In genomic region chr22:24805790-24806662, GRCh38 we compare ENCODE assay signal across 8 cellular contexts. TPM values are rescaled to one million over a fixed set of nuclear protein-coding genes. Genes with fewer than 3 reads are reported as not detected.
A peak's percentile ranks its signal among the peaks of the same experiment; 100 is the strongest.
DNase-seq lines count a peak whose midpoint lies in the region; ATAC-seq, FAIRE-seq and TF ChIP-seq lines count a peak whose summit lies in the region.

SGSM1 (plus strand) TSS chr22:24806211; CDS start chr22:24806326, 115 bp downstream.

- WGBS in HepG2 (ENCODE audit: low lambda C conversion rate) = 15% methylated on average over 20 of the region's 80 CpGs

- TF ChIP-seq RAD21 in HepG2 (CRISPR knock-in tag; IDR thresholded peaks at IDR 0.05) = no peak

- no TSS peak for BruUV-seq in HepG2 (replicated peaks; lab: Mats Ljungman, UMichigan)

- peaks cover 13% of the 10 kb centered on the region for H3K4me1 ChIP-seq in HepG2 (ENCODE audit: insufficient read depth, low read length)

- DNase-seq in C1 segment of cervical spinal cord (lab: John Stamatoyannopoulos, UW) (peak in 12 of 14 donors; percentile 25 to 81 (median 58)), H4 (ENCODE audit: low spot score) (peak; percentile 46), NCI-H226 (peak; percentile 39), coronary artery (ENCODE audit: low spot score) (peak; percentile 83), HepG2 (ENCODE audit: low spot score) (peak; percentile 25)
- DNase-seq in activated CD4-positive, alpha-beta T cell treated with anti-CD3 and anti-CD28 coated beads, Interleukin-2, amount 50 U/mL, for 1 hour = peak; percentile 71
- peak; percentile 46 for DNase-seq in stimulated activated CD4-positive, alpha-beta T cell treated with anti-CD3 and anti-CD28 coated beads, Interleukin-2, amount 100 ng/mL, for 4 hours (ENCODE audit: low read depth)

- no peaks in the 10 kb centered on the region for H3K36me3 ChIP-seq in HepG2 (replicated peaks in 1 of 2; ENCODE audit: control insufficient read depth in 1 of 2, insufficient read depth in 2 of 2, low read length in 2 of 2)

- H4K20me1 ChIP-seq in HepG2 (ENCODE audit: insufficient read depth, low read length) = no peaks in the 10 kb centered on the region

- ATAC-seq in HepG2 (peak; percentile 84), HG03108 (IDR thresholded peaks at IDR 0.05; ENCODE audit: unreplicated experiment) (no peak)

- TF ChIP-seq EP300 in HepG2 (IDR thresholded peaks at IDR 0.05; ENCODE audit: low read depth in 2 of 2, low read length in 2 of 2) = no peak
- no peak for TF ChIP-seq EP300 in HepG2 (CRISPR knock-in tag; IDR thresholded peaks at IDR 0.05; ENCODE audit: borderline replicate concordance)

- H2AFZ ChIP-seq in HepG2 (ENCODE audit: low read length) = no peak within 1 kb of the TSS

- 0 out of 2 replicates have a peak within 1 kb of the TSS, but pooled peaks have one; percentile 8 for H3K9ac ChIP-seq in HepG2 (ENCODE audit: insufficient read depth, low read depth, low read length)

- H3K79me2 ChIP-seq in HepG2 (ENCODE audit: insufficient read depth, low read length) = no peaks in the 10 kb centered on the region

- POLR2A ChIA-PET in HepG2 (lab: Yijun Ruan, JAX) = no interaction called here

- H3K4me3 ChIP-seq in coronary artery (peak within 1 kb of the TSS; percentile 92), HepG2 (replicated peaks in 1 of 3; ENCODE audit: insufficient read depth in 1 of 3, low read depth in 2 of 3, low read length in 3 of 3) (peak within 1 kb of the TSS; percentile 25 to 65 (median 46); a peak in 5 of 6 replicates)

- in situ Hi-C loops in HepG2 (cut with HindIII; ENCODE audit: extremely low pct_ligation_motif_present, low pct_unique_long_range_greater_than_20kb) = no loop called here

- CTCF ChIA-PET in HepG2 (lab: Yijun Ruan, JAX; ENCODE audit: low intra/inter-chr PET ratio, low total read pairs) = no interaction called here

- peak within 1 kb of the TSS; percentile 75 for H3K4me2 ChIP-seq in HepG2 (ENCODE audit: low read depth, low read length)

- H3K27ac ChIP-seq in coronary artery (peak within 1 kb of the TSS; percentile 88 to 95), HepG2 (ENCODE audit: extremely low read length, insufficient read depth, low read length) (no peak within 1 kb of the TSS)

- no peak for TF ChIP-seq POLR2A in HepG2 (IDR thresholded peaks at IDR 0.05; ENCODE audit: insufficient read depth in 1 of 2, low read depth in 2 of 2, low read length in 2 of 2)

- H3K27me3 ChIP-seq in HepG2 (ENCODE audit: control insufficient read depth in 1 of 2, insufficient read depth in 2 of 2, low read length in 2 of 2) = peaks cover 0 to 40% of the 10 kb centered on the region in 2 experiments; a peak in 3 of 5 replicates

- no peak for TF ChIP-seq CTCF in coronary artery (IDR thresholded peaks at IDR 0.05)
- TF ChIP-seq CTCF in HepG2 (CRISPR knock-in tag; IDR thresholded peaks at IDR 0.05) = peak; percentile 17; the same call in 1 of the 2 replicates

- intact Hi-C loops in HepG2 (cut with micrococcal nuclease; ENCODE audit: unreplicated experiment) = no loop called here

- FAIRE-seq in HepG2 (lab: Jason Lieb, UNC) = no peak

- no peaks in the 10 kb centered on the region for H3K9me3 ChIP-seq in HepG2 (ENCODE audit: low read length)

TF ChIP-seq in HepG2, 621 proteins besides CTCF, POLR2A, EP300 and RAD21 (continues in another document):
- TF ChIP-seq PATZ1 (CRISPR knock-in tag; IDR thresholded peaks at IDR 0.05) = peak; percentile 51
- peak; percentile 72 for TF ChIP-seq MAX (IDR thresholded peaks at IDR 0.05)
- no peak for TF ChIP-seq ZSCAN21 (CRISPR knock-in tag; IDR thresholded peaks at IDR 0.05; ENCODE audit: borderline replicate concordance)
- TF ChIP-seq ZNF569 (CRISPR knock-in tag; IDR thresholded peaks at IDR 0.05; ENCODE audit: borderline replicate concordance) = no peak
- TF ChIP-seq MEIS1 (CRISPR knock-in tag; IDR thresholded peaks at IDR 0.05; ENCODE audit: borderline replicate concordance) = 0 out of 2 replicates have a peak, but pooled peaks have one; percentile 32
- TF ChIP-seq ZNF33A (CRISPR knock-in tag; IDR thresholded peaks at IDR 0.05; ENCODE audit: borderline replicate concordance) = no peak
- TF ChIP-seq HNF4A (CRISPR knock-in tag; IDR thresholded peaks at IDR 0.05) = no peak
- no peak for TF ChIP-seq ZNF296 (CRISPR knock-in tag; conservative IDR thresholded peaks at IDR 0.05)
- TF ChIP-seq CAMTA2 (CRISPR knock-in tag; IDR thresholded peaks at IDR 0.05; ENCODE audit: borderline replicate concordance) = no peak
- no peak for TF ChIP-seq ARID2 (CRISPR knock-in tag; IDR thresholded peaks at IDR 0.05; ENCODE audit: borderline replicate concordance)
- TF ChIP-seq POLR2G (IDR thresholded peaks at IDR 0.05; ENCODE audit: low read depth, low read length) = no peak
- TF ChIP-seq GABPB1 (CRISPR knock-in tag; IDR thresholded peaks at IDR 0.05) = peak; percentile 36; the same call in 1 of the 2 replicates
- no peak for TF ChIP-seq FOSL2 (CRISPR knock-in tag; IDR thresholded peaks at IDR 0.05)
- peak; percentile 92 for TF ChIP-seq ADNP (CRISPR knock-in tag; IDR thresholded peaks at IDR 0.05)
- 0 out of 2 replicates have a peak, but pooled peaks have one; percentile 31 for TF ChIP-seq ZNF431 (CRISPR knock-in tag; IDR thresholded peaks at IDR 0.05; ENCODE audit: borderline replicate concordance, low read depth)
- TF ChIP-seq XRCC5 (optimal IDR thresholded peaks at IDR 0.05; ENCODE audit: low read length) = no peak
- peak; percentile 99 for TF ChIP-seq CHD4 (IDR thresholded peaks at IDR 0.05; ENCODE audit: borderline replicate concordance, low read length)
- TF ChIP-seq MYPOP (CRISPR knock-in tag; IDR thresholded peaks at IDR 0.05) = peak; percentile 50; the same call in 1 of the 2 replicates
- peak; percentile 93 for TF ChIP-seq RCOR2 (CRISPR knock-in tag; IDR thresholded peaks at IDR 0.05)
- no peak for TF ChIP-seq CC2D1A (CRISPR knock-in tag; IDR thresholded peaks at IDR 0.05)
- peak; percentile 89 for TF ChIP-seq HNRNPLL (IDR thresholded peaks at IDR 0.05; ENCODE audit: low read depth, low read length, poor library complexity, severe bottlenecking)
- TF ChIP-seq ZNF772 (CRISPR knock-in tag; IDR thresholded peaks at IDR 0.05) = no peak
- TF ChIP-seq ZNF629 (CRISPR knock-in tag; conservative IDR thresholded peaks at IDR 0.05) = peak; percentile 99
- no peak for TF ChIP-seq REPIN1 (CRISPR knock-in tag; IDR thresholded peaks at IDR 0.05; ENCODE audit: borderline replicate concordance, low read depth)
- peak; percentile 98 for TF ChIP-seq ZMYM3 (CRISPR knock-in tag; IDR thresholded peaks at IDR 0.05)

RNA-seq across cellular contexts. Expression of gene SGSM1, which starts in this region (rescaled TPM):
- 0.23 TPM in 1 of 2 replicates, not detected in the other for total RNA-seq in H4 (2014; rRNA removed; shearing (Covaris generic))
- not detected in 2 replicates for total RNA-seq in HepG2 (2016; rRNA removed; fragmentation: Illumina TruSeq; extraction: Trizol)
- total RNA-seq in HepG2 (2016; cell fraction: cytosol; rRNA removed; fragmentation: Illumina TruSeq; extraction: Trizol; ENCODE audit: low read depth) = not detected in 2 replicates
- total RNA-seq in HepG2 (2016; cell fraction: insoluble cytoplasmic fraction; rRNA removed; fragmentation: Illumina TruSeq; extraction: Trizol) = not detected in 2 replicates
- not detected in 2 replicates for total RNA-seq in HepG2 (2016; cell fraction: membrane; rRNA removed; fragmentation: Illumina TruSeq; extraction: Trizol)
- total RNA-seq in HepG2 (2016; cell fraction: nucleus; rRNA removed; fragmentation: Illumina TruSeq; extraction: Trizol) = not detected in 2 replicates
- 0.07 and 0.09 TPM in 2 replicates for polyA plus RNA-seq in HepG2 (2011; rRNA removed)
- 0.05 and 0.07 TPM in 2 replicates for polyA plus RNA-seq in HepG2 (2011; cell fraction: cytosol; rRNA removed)
- polyA plus RNA-seq in HepG2 (2011; cell fraction: nucleus; rRNA removed) = 0.06 and 0.16 TPM in 2 replicates
- 0.04 and 0.08 TPM in 2 replicates for polyA plus RNA-seq in HepG2 (2012)
- not detected in 2 replicates for polyA plus RNA-seq in HepG2 (2016; cell fraction: cytosol; fragmentation: Illumina TruSeq; extraction: Trizol; ENCODE audit: low read depth)
- not detected in 2 replicates for polyA plus RNA-seq in HepG2 (2016; cell fraction: insoluble cytoplasmic fraction; fragmentation: Illumina TruSeq; extraction: Trizol; ENCODE audit: low read depth)
- polyA plus RNA-seq in HepG2 (2016; cell fraction: membrane; fragmentation: Illumina TruSeq; extraction: Trizol; ENCODE audit: low read depth) = not detected in 2 replicates
- polyA plus RNA-seq in HepG2 (2016; cell fraction: nucleus; fragmentation: Illumina TruSeq; extraction: Trizol; ENCODE audit: insufficient read depth, low read depth) = not detected in 2 replicates
- polyA minus RNA-seq in HepG2 (2011; rRNA and poly(A)+ RNA removed; ENCODE audit: low replicate concordance) = 0.16 and 0.21 TPM in 2 replicates
- polyA minus RNA-seq in HepG2 (2011; cell fraction: cytosol; rRNA and poly(A)+ RNA removed) = not detected in 2 replicates
- 0.25 and 0.26 TPM in 2 replicates for polyA minus RNA-seq in HepG2 (2011; cell fraction: nucleus; rRNA and poly(A)+ RNA removed)

Comparison
In these comparisons a context has a peak if more than half of its experiments do, and no peak if none do; other contexts are left out.
1. Peak in DNase-seq in H4; RNA of the gene not detected or under 1 TPM.
2. Peak in DNase-seq, ATAC-seq, H3K4me3 ChIP-seq, H3K9ac ChIP-seq and H3K4me2 ChIP-seq in HepG2; RNA of the gene not detected or under 1 TPM.
3. DNase-seq: peak in every context shown above with its lines; median percentile 83 in coronary artery; 71 in activated CD4-positive, alpha-beta T cell treated with anti-CD3 and anti-CD28 coated beads, Interleukin-2, amount 50 U/mL, for 1 hour; 58 in C1 segment of cervical spinal cord; 46 in H4; 46 in stimulated activated CD4-positive, alpha-beta T cell treated with anti-CD3 and anti-CD28 coated beads, Interleukin-2, amount 100 ng/mL, for 4 hours; 39 in NCI-H226; 25 in HepG2.